Comparison of ENCODE assay signal across 8 cellular contexts in the genomic region with DNA sequence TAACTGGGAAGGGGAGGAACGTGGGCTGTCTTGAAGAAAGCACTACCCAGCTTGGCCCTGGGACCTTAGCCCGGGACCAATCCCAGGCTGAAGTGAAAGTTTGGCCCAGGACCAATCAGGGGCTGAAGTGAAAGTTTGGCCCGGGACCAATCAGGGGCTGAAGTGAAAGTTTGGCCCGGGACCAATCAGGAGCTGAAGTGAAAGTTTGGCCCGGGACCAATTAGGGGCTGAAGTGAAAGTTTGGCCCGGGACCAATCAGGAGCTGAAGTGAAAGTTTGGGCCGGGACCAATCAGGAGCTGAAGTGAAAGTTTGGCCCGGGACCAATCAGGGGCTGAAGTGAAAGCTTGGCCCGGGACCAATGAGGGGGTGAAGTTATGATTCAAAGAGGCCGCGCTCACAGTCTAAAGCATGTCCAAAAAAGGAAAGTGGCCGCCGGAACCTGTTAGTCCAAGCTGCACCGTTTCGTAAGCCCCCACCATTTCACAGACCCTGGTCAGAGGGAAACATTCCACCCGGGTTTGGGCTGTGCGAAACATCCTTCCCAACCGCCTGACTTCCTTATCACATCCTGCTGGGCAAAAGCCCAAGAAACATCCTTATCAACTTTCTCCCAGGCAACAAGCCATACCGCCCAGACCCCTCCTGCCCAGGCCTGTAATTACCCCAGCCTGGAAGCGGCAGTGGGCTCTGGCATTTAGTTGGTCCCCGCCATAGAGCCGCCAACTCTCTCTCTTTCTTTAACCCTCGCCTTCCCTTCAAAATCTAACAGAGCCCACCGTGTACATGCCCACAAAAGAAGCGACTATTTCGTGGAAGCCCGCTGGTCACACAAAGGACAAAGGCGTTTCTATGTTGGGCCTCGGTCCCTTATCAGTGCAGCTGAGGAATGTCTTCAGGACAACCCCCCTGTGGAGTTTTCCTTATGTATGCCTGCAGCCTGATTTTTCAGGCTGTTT. TPM values are rescaled to one million over a fixed set of nuclear protein-coding genes. Genes with fewer than 3 reads are reported as not detected.
A peak's percentile ranks its signal among the peaks of the same experiment; 100 is the strongest.
DNase-seq lines count a peak whose midpoint lies in the region; ATAC-seq and TF ChIP-seq lines count a peak whose summit lies in the region.

No MANE protein-coding gene starts in this region.

- peaks cover 32% of the 10 kb centered on the region for H3K9me3 Mint-ChIP-seq in activated T-cell treated with anti-CD3 and anti-CD28 coated beads, Interleukin-2, amount 50 U/mL, for 24 hours
- H3K9me3 Mint-ChIP-seq in nephron progenitor cell, result peaks cover 95% of the 10 kb centered on the region

- H3K27me3 ChIP-seq in foreskin keratinocyte, result no peaks in the 10 kb centered on the region
- no peaks in the 10 kb centered on the region for H3K27me3 ChIP-seq in aorta (ENCODE audit: control insufficient read depth in 1 of 2, insufficient read depth in 2 of 2, low read length in 1 of 2)

- peak overlapping the region; percentile 42 to 58 for H3K4me3 ChIP-seq in aorta (ENCODE audit: low read length in 2 of 2)

- H3K27ac Mint-ChIP-seq in activated T-cell treated with anti-CD3 and anti-CD28 coated beads, Interleukin-2, amount 50 U/mL, for 24 hours, result peak overlapping the region; percentile 93
- H3K27ac Mint-ChIP-seq in nephron progenitor cell, result peak overlapping the region; percentile 80

- H3K36me3 Mint-ChIP-seq in activated T-cell treated with anti-CD3 and anti-CD28 coated beads, Interleukin-2, amount 50 U/mL, for 24 hours (ENCODE audit: low read depth), result peaks cover 74% of the 10 kb centered on the region
- H3K36me3 Mint-ChIP-seq in nephron progenitor cell (ENCODE audit: low read depth), result peaks cover 89% of the 10 kb centered on the region

- peak overlapping the region; percentile 93 for H3K4me3 Mint-ChIP-seq in activated T-cell treated with anti-CD3 and anti-CD28 coated beads, Interleukin-2, amount 50 U/mL, for 24 hours
- H3K4me3 Mint-ChIP-seq in nephron progenitor cell, result peak overlapping the region; percentile 98

- TF ChIP-seq CTCF in foreskin keratinocyte (conservative IDR thresholded peaks at IDR 0.05) (no peak), nephron progenitor cell (IDR thresholded peaks at IDR 0.05) (no peak)

- no peaks in the 10 kb centered on the region for H3K36me3 ChIP-seq in aorta (ENCODE audit: control insufficient read depth in 1 of 2, insufficient read depth in 2 of 2, low read length in 1 of 2)

- H3K27ac ChIP-seq in foreskin keratinocyte (no peak overlapping the region), aorta (ENCODE audit: low read depth in 1 of 2, low read length in 2 of 2) (peak overlapping the region in 1 of 2 donors; percentile 43)

- peak; percentile 64 for DNase-seq in activated CD8-positive, alpha-beta memory T cell treated with anti-CD3 and anti-CD28 coated beads, Interleukin-2, amount 50 U/mL, for 48 hours
- no peak for DNase-seq in activated CD8-positive, alpha-beta memory T cell treated with anti-CD3 and anti-CD28 coated beads for 24 hours
- DNase-seq in NCI-H1048 (lab: John Stamatoyannopoulos, UW) (peak; percentile 26), foreskin keratinocyte (peak; percentile 53 to 72), nephron progenitor cell (peak; percentile 7), aorta (peak; percentile 74 to 85)
- peak; percentile 31 for DNase-seq in activated T-cell treated with anti-CD3 and anti-CD28 coated beads, Interleukin-2, amount 50 U/mL, for 24 hours

- WGBS in aorta, 2 donors, result 0 to 1% methylated on average over 29 of the region's 29 CpGs

- H3K4me1 ChIP-seq in foreskin keratinocyte (no peaks in the 10 kb centered on the region), aorta (ENCODE audit: control insufficient read depth in 1 of 2, insufficient read depth in 2 of 2, low read length in 2 of 2) (no peaks in the 10 kb centered on the region)

- ATAC-seq in foreskin keratinocyte, result no peak
- peak; percentile 59 for ATAC-seq in aorta (ENCODE audit: low FRiP score)
- ATAC-seq in HG03460 (IDR thresholded peaks at IDR 0.05; ENCODE audit: unreplicated experiment), result no peak

- intact Hi-C loops in aorta (cut with DNase I), result loop anchor here in 1 of 2 donors (2.0 kb wide), 1 partner anchor 67 kb away; the partner anchor contains the start of gene ZNF790

- H3K9me3 ChIP-seq in aorta (ENCODE audit: control insufficient read depth, low read length), result peaks cover 2% of the 10 kb centered on the region

- no peaks in the 10 kb centered on the region for H3K27me3 Mint-ChIP-seq in activated T-cell treated with anti-CD3 and anti-CD28 coated beads, Interleukin-2, amount 50 U/mL, for 24 hours
- no peaks in the 10 kb centered on the region for H3K27me3 Mint-ChIP-seq in nephron progenitor cell (ENCODE audit: low read depth, poor library complexity)

- H3K4me1 Mint-ChIP-seq in activated T-cell treated with anti-CD3 and anti-CD28 coated beads, Interleukin-2, amount 50 U/mL, for 24 hours (ENCODE audit: low read depth), result peaks cover 23% of the 10 kb centered on the region
- peaks cover 24% of the 10 kb centered on the region for H3K4me1 Mint-ChIP-seq in nephron progenitor cell

RNA-seq across cellular contexts. Expression of gene ZNF850, which starts 1.1 kb away (rescaled TPM):
- total RNA-seq in foreskin keratinocyte, result 2.1 and 2.2 TPM in 2 replicates
- polyA plus RNA-seq in foreskin keratinocyte, result 0.20 and 0.31 TPM in 2 replicates
- total RNA-seq in aorta, result 1 to 10 TPM; 3.6 to 4.2 TPM
- under 1 TPM; 0.13 to 0.59 TPM for polyA plus RNA-seq in aorta
